ENCODE assay signal across 9 cellular contexts in the genomic region with DNA sequence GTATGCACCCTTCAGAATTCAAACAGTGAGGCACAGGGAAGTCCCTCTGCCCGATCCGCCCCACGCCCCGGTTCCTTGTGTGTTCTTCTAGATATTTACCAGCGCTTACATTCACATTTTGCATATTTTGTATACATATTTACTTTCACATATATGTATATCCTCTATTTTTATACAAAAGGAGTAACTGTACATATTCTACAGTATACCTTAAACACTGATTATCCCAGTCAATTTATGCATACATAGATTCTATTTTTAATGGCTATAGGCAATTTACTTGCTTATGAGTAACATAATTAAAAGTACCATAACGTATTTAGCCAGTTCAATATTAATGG. TPM values are rescaled to one million over a fixed set of nuclear protein-coding genes. Genes with fewer than 3 reads are reported as not detected.
A peak's percentile ranks its signal among the peaks of the same experiment; 100 is the strongest.
DNase-seq lines count a peak whose midpoint lies in the region; ATAC-seq and TF ChIP-seq lines count a peak whose summit lies in the region.
"Had no signal": no experiment of that assay in that cellular context is flagged by ENCODE, and none has a peak within 500 bp of the region (broad histone marks: within the 10 kb centered on the region; RNA-seq: fewer than 3 reads in every experiment).

No MANE protein-coding gene starts in this region.

- peak overlapping the region in 5 of 11 experiments; percentile 85 to 93 (median 88); a peak in 7 of 22 replicates for H3K27ac ChIP-seq in BLaER1 treated with 17β-estradiol and CSF1 and Interleukin-3, amounts not matched to agents 10 nM and 100 nM
- H3K27ac ChIP-seq in MM.1S (ENCODE audit: low read length) (no peak overlapping the region), coronary artery (peak overlapping the region; percentile 89 to 94)

- peak overlapping the region; percentile 73 to 91 (median 84) for H3K4me3 ChIP-seq in BLaER1 treated with 17β-estradiol and CSF1 and Interleukin-3, amounts not matched to agents 10 nM and 100 nM
- H3K4me3 ChIP-seq in MM.1S (ENCODE audit: low read length) (peak overlapping the region; percentile 92), coronary artery (peak overlapping the region; percentile 85)

- H3K79me2 ChIP-seq in MM.1S (ENCODE audit: low read length), result peaks cover 34% of the 10 kb centered on the region

- no peaks in the 10 kb centered on the region for H3K9me3 Mint-ChIP-seq in neural crest cell

- no peak for ATAC-seq in HG02623 (IDR thresholded peaks at IDR 0.05; ENCODE audit: unreplicated experiment)
- no peak for ATAC-seq in HG02840 (IDR thresholded peaks at IDR 0.05; ENCODE audit: low FRiP score, unreplicated experiment)

- no peaks in the 10 kb centered on the region for H3K9me2 ChIP-seq in MM.1S (replicated peaks; ENCODE audit: insufficient read depth, low read length)

- no peak overlapping the region for H3K27ac Mint-ChIP-seq in neural crest cell (ENCODE audit: unreplicated experiment)

- H3K27me3 ChIP-seq in BLaER1 treated with 17β-estradiol and CSF1 and Interleukin-3, amounts not matched to agents 10 nM and 100 nM, result no peaks in the 10 kb centered on the region
- H3K27me3 ChIP-seq in MM.1S (replicated peaks; ENCODE audit: insufficient read depth, low read length), result no peaks in the 10 kb centered on the region

- peak overlapping the region in 10 of 11 experiments; percentile 82 to 94 (median 91); a peak in 17 of 22 replicates for H3K9ac ChIP-seq in BLaER1 treated with 17β-estradiol and CSF1 and Interleukin-3, amounts not matched to agents 10 nM and 100 nM
- H3K9ac ChIP-seq in MM.1S (ENCODE audit: low read length), result no peak overlapping the region

- H3K36me3 ChIP-seq in BLaER1 treated with 17β-estradiol and CSF1 and Interleukin-3, amounts not matched to agents 10 nM and 100 nM, result peaks cover 23 to 32% (median 25%) of the 10 kb centered on the region in 11 experiments
- H3K36me3 ChIP-seq in MM.1S (replicated peaks; ENCODE audit: insufficient read depth, low read length), result no peaks in the 10 kb centered on the region; the same call in 1 of the 2 replicates

- H4K20me1 ChIP-seq in BLaER1 treated with 17β-estradiol and CSF1 and Interleukin-3, amounts not matched to agents 10 nM and 100 nM, result peaks cover 0 to 21% (median 0%) of the 10 kb centered on the region in 11 experiments; a peak in 9 of 22 replicates
- no peaks in the 10 kb centered on the region for H4K20me1 ChIP-seq in MM.1S (ENCODE audit: insufficient read depth, low read length)

- H3K4me3 Mint-ChIP-seq in neural crest cell, result peak overlapping the region; percentile 97

- TF ChIP-seq CTCF in MM.1S (IDR thresholded peaks at IDR 0.05; ENCODE audit: low read length) (no peak), coronary artery (IDR thresholded peaks at IDR 0.05) (peak; percentile 10), neural crest cell (conservative IDR thresholded peaks at IDR 0.05) (no peak)

- peak overlapping the region; percentile 47 for H2AFZ ChIP-seq in MM.1S (ENCODE audit: low read length)

- H3K4me1 Mint-ChIP-seq in neural crest cell, result peaks cover 19% of the 10 kb centered on the region

- peaks cover 11 to 27% (median 18%) of the 10 kb centered on the region in 10 experiments for H3K4me1 ChIP-seq in BLaER1 treated with 17β-estradiol and CSF1 and Interleukin-3, amounts not matched to agents 10 nM and 100 nM
- peaks cover 7% of the 10 kb centered on the region; the same call in 1 of the 2 replicates for H3K4me1 ChIP-seq in MM.1S (ENCODE audit: low read length)

- peaks cover 5% of the 10 kb centered on the region for H3K27me3 Mint-ChIP-seq in neural crest cell (ENCODE audit: low read depth)

- DNase-seq in MM.1S, result no peak
- DNase-seq in coronary artery (ENCODE audit: low spot score), result no peak
- no peak for DNase-seq in neural crest cell (ENCODE audit: low read depth, low spot score)
- no peak for DNase-seq in central memory CD4-positive, alpha-beta T cell
- DNase-seq in activated CD4-positive, CD25-positive, alpha-beta regulatory T cell (lab: John Stamatoyannopoulos, UW), result no peak

- H3K36me3 Mint-ChIP-seq in neural crest cell (ENCODE audit: low read depth), result no peaks in the 10 kb centered on the region

- no peaks in the 10 kb centered on the region for H3F3A ChIP-seq in MM.1S (ENCODE audit: insufficient read depth, low read length)

- H3K9me3 ChIP-seq in BLaER1 treated with 17β-estradiol and CSF1 and Interleukin-3, amounts not matched to agents 10 nM and 100 nM (replicated peaks in 1 of 11), result no peaks in the 10 kb centered on the region
- no peaks in the 10 kb centered on the region for H3K9me3 ChIP-seq in MM.1S (replicated peaks; ENCODE audit: insufficient read depth, low read length)

- H3K4me2 ChIP-seq in BLaER1 treated with 17β-estradiol and CSF1 and Interleukin-3, amounts not matched to agents 10 nM and 100 nM, result peak overlapping the region; percentile 23 to 93 (median 79); a peak in 16 of 22 replicates
- H3K4me2 ChIP-seq in MM.1S (ENCODE audit: low read depth, low read length), result peak overlapping the region; percentile 53

RNA-seq across cellular contexts. Expression of gene DUSP11, which starts 0.3 kb away (rescaled TPM):
- 17.7 and 18.2 TPM in 2 replicates for total RNA-seq in neural crest cell

RNA-seq across cellular contexts. Expression of gene C2orf78, which starts 3.8 kb away (rescaled TPM):
- not detected in 2 replicates for total RNA-seq in neural crest cell
- total RNA-seq: omental fat pad had no signal

RNA-seq across cellular contexts. Expression of gene TPRKB, which starts 43.1 kb away (rescaled TPM):
- 44.2 and 46.2 TPM in 2 replicates for total RNA-seq in neural crest cell

RNA-seq across cellular contexts. Expression of gene STAMBP, which starts 48.5 kb away (rescaled TPM):
- total RNA-seq in neural crest cell, result 37.4 and 44.7 TPM in 2 replicates
